ENCODE assay signal across 18 cellular contexts in genomic region chr19:4582980-4583842, GRCh38. TPM values are rescaled to one million over a fixed set of nuclear protein-coding genes. Genes with fewer than 3 reads are reported as not detected.
A peak's percentile ranks its signal among the peaks of the same experiment; 100 is the strongest.
DNase-seq lines count a peak whose midpoint lies in the region; ATAC-seq, FAIRE-seq and TF ChIP-seq lines count a peak whose summit lies in the region.
"Had no signal": no experiment of that assay in that cellular context is flagged by ENCODE, and none has a peak within 500 bp of the region (broad histone marks: within the 10 kb centered on the region; RNA-seq: fewer than 3 reads in every experiment).

No MANE protein-coding gene starts in this region.

- H3K4me2 ChIP-seq in IMR-90 (ENCODE audit: low read depth, low read length), result no peak overlapping the region
- no peak overlapping the region for H3K4me2 ChIP-seq in K562 (ENCODE audit: insufficient read depth, low read length)
- no peak overlapping the region for H3K4me2 ChIP-seq in neuronal stem cell (ENCODE audit: insufficient read depth, low read length, poor library complexity, severe bottlenecking)

- H2AFZ ChIP-seq in IMR-90 (replicated peaks; ENCODE audit: low read length, poor library complexity) (peak overlapping the region; percentile 49), K562 (ENCODE audit: low read depth, low read length) (no peak overlapping the region), neuronal stem cell (ENCODE audit: low read length) (peak overlapping the region; percentile 96)

- H2BK15ac ChIP-seq in IMR-90 (ENCODE audit: low read depth, low read length) (no peak overlapping the region), neuronal stem cell (ENCODE audit: low read length) (peak overlapping the region; percentile 70)

- no peak for TF ChIP-seq EP300 in K562 (IDR thresholded peaks at IDR 0.05; ENCODE audit: low read length)

- ATAC-seq in IMR-90 (ENCODE audit: low read depth) (no peak), K562 (no peak)

- H3K79me2 ChIP-seq in K562 (ENCODE audit: control insufficient read depth, insufficient read depth, low read length), result no peaks in the 10 kb centered on the region

- H3K14ac ChIP-seq in IMR-90 (replicated peaks; ENCODE audit: low read depth, low read length) (no peak overlapping the region), neuronal stem cell (ENCODE audit: low read length) (no peak overlapping the region)

- H3K23ac ChIP-seq in IMR-90 (ENCODE audit: low read depth, low read length) (no peak overlapping the region), neuronal stem cell (ENCODE audit: low read depth, low read length, poor library complexity) (no peak overlapping the region)

- BruUV-seq in IMR-90 (replicated peaks; lab: Mats Ljungman, UMichigan), result no TSS peak
- no TSS peak for BruUV-seq in K562 (replicated peaks; lab: Mats Ljungman, UMichigan)

- peaks cover 64% of the 10 kb centered on the region for H3K27me3 ChIP-seq in IMR-90 (ENCODE audit: control insufficient read depth, insufficient read depth, low read length)
- H3K27me3 ChIP-seq in K562 (ENCODE audit: control insufficient read depth in 2 of 2, insufficient read depth in 2 of 2, low read length in 2 of 2), result no peaks in the 10 kb centered on the region
- peaks cover 0 to 19% (median 5%) of the 10 kb centered on the region in 3 experiments for H3K27me3 ChIP-seq in neuronal stem cell (ENCODE audit: control insufficient read depth in 3 of 3, insufficient read depth in 3 of 3, low read depth in 1 of 3, low read length in 3 of 3)
- H3K27me3 ChIP-seq in tibial artery, result peaks cover 9 to 97% of the 10 kb centered on the region in 2 donors

- H3K27ac ChIP-seq in IMR-90 (ENCODE audit: insufficient read depth, low read length) (no peak overlapping the region), K562 (ENCODE audit: extremely low read depth, low read depth, low read length) (no peak overlapping the region), neuronal stem cell (replicated peaks; ENCODE audit: low read length) (no peak overlapping the region), tibial artery (no peak overlapping the region)
- H3K27ac ChIP-seq: epithelial cell of prostate, uterus had no signal

- no peak overlapping the region for H4K5ac ChIP-seq in IMR-90 (ENCODE audit: low read depth, low read length)

- TF ChIP-seq RAD21 in IMR-90 (IDR thresholded peaks at IDR 0.05; ENCODE audit: low read length) (no peak), K562 (CRISPR knock-in tag; conservative IDR thresholded peaks at IDR 0.05 in 1 of 2, IDR thresholded peaks at IDR 0.05 in 1 of 2) (no peak)

- peaks cover 3% of the 10 kb centered on the region; the same call in 1 of the 2 replicates for H3K4me1 ChIP-seq in IMR-90 (ENCODE audit: control insufficient read depth, insufficient read depth, low read length)
- peaks cover 8 to 46% of the 10 kb centered on the region in 2 experiments; a peak in 3 of 5 replicates for H3K4me1 ChIP-seq in K562 (replicated peaks in 1 of 2; ENCODE audit: control insufficient read depth in 2 of 2, insufficient read depth in 2 of 2, low read length in 2 of 2)
- H3K4me1 ChIP-seq in neuronal stem cell (ENCODE audit: control insufficient read depth in 2 of 2, insufficient read depth in 1 of 2, low read depth in 1 of 2, low read length in 2 of 2), result peaks cover 15 to 20% of the 10 kb centered on the region in 2 donors
- H3K4me1 ChIP-seq in tibial artery, result peaks cover 0 to 27% (median 10%) of the 10 kb centered on the region in 4 donors

- peak overlapping the region; percentile 85 for H2BK12ac ChIP-seq in neuronal stem cell (ENCODE audit: low read length)

- H4K20me1 ChIP-seq in IMR-90 (ENCODE audit: insufficient read depth, low read length) (no peaks in the 10 kb centered on the region; the same call in 1 of the 2 replicates), K562 (replicated peaks; ENCODE audit: control insufficient read depth, insufficient read depth, low read length) (peaks cover 4% of the 10 kb centered on the region)

- no peak overlapping the region for H3K18ac ChIP-seq in IMR-90 (ENCODE audit: low read depth, low read length)
- peak overlapping the region; percentile 38 for H3K18ac ChIP-seq in neuronal stem cell (ENCODE audit: low read length)

- intact Hi-C loops in IMR-90 (cut with micrococcal nuclease) (no loop called here), K562 (cut with micrococcal nuclease) (no loop called here), tibial artery (cut with DNase I; ENCODE audit: low total_unique reads) (no loop called here)

- dilution Hi-C loops in IMR-90 (cut with HindIII; ENCODE audit: low sequenced_read_pairs, unreplicated experiment), result no loop called here

- H3K4ac ChIP-seq in IMR-90 (ENCODE audit: low read depth, low read length) (no peak overlapping the region), neuronal stem cell (ENCODE audit: low read length) (peak overlapping the region; percentile 96)

- H2BK120ac ChIP-seq in IMR-90 (ENCODE audit: low read depth, low read length), result no peak overlapping the region
- peak overlapping the region; percentile 88 for H2BK120ac ChIP-seq in neuronal stem cell (ENCODE audit: low read depth, low read length)

- no peak overlapping the region for H4K8ac ChIP-seq in IMR-90 (ENCODE audit: low read depth in 2 of 2, low read length in 2 of 2)
- no peak overlapping the region for H4K8ac ChIP-seq in neuronal stem cell (ENCODE audit: low read depth, low read length)

- TF ChIP-seq CTCF in IMR-90 (conservative IDR thresholded peaks at IDR 0.05; ENCODE audit: low read depth, low read length) (no peak), K562 (IDR thresholded peaks at IDR 0.05 in 2 of 3, conservative IDR thresholded peaks at IDR 0.05 in 1 of 3; ENCODE audit: insufficient read depth in 2 of 3, low read depth in 1 of 3, low read length in 3 of 3) (no peak), tibial artery (IDR thresholded peaks at IDR 0.05) (no peak)

- H4K91ac ChIP-seq in IMR-90 (ENCODE audit: insufficient read depth, low read depth, low read length) (no peak overlapping the region), neuronal stem cell (ENCODE audit: low read depth, low read length, poor library complexity) (no peak overlapping the region)

- H2AK5ac ChIP-seq in IMR-90 (ENCODE audit: low read depth, low read length) (no peak overlapping the region), neuronal stem cell (ENCODE audit: low read depth, low read length) (peak overlapping the region; percentile 98)

- WGBS in IMR-90 (ENCODE audit: extremely low coverage in 2 of 2, insufficient read length in 1 of 2), 2 experiments, result 51% methylated on average over 8 of the region's 16 CpGs; no CpG with 5 or more reads in 1 of the 2 experiments
- 40% methylated on average over 7 of the region's 16 CpGs for WGBS in K562 (ENCODE audit: insufficient coverage, low coverage, missing lambda C conversion rate)
- WGBS in neuronal stem cell (ENCODE audit: extremely low coverage in 2 of 2, insufficient read length in 2 of 2, insufficient replicate concordance in 1 of 2), 2 donors, result 100% methylated on average over 1 of the region's 16 CpGs; no CpG with 5 or more reads in 1 of the 2 donors

- CTCF ChIA-PET in IMR-90 (lab: Yijun Ruan, JAX), result no interaction called here
- CTCF ChIA-PET in K562 (lab: Yijun Ruan, JAX; ENCODE audit: low intra/inter-chr PET ratio), result no interaction called here

- no peak for TF ChIP-seq POLR2A in IMR-90 (IDR thresholded peaks at IDR 0.05; ENCODE audit: low read depth, low read length)
- no peak for TF ChIP-seq POLR2A in K562 (conservative IDR thresholded peaks at IDR 0.05)

- H3K9ac ChIP-seq in IMR-90 (ENCODE audit: low read depth, low read length) (no peak overlapping the region), K562 (ENCODE audit: insufficient read depth in 1 of 2, low read depth in 2 of 2, low read length in 2 of 2) (no peak overlapping the region), neuronal stem cell (ENCODE audit: low read depth, low read length, poor library complexity) (no peak overlapping the region)

- no peaks in the 10 kb centered on the region for H3K79me1 ChIP-seq in IMR-90 (ENCODE audit: low read depth in 1 of 2, low read length in 2 of 2)
- H3K79me1 ChIP-seq in neuronal stem cell (ENCODE audit: low read depth, low read length), result peaks cover 5% of the 10 kb centered on the region

- POLR2A ChIA-PET in IMR-90 (lab: Charles Lee; ENCODE audit: unreplicated experiment) (no interaction called here), K562 (lab: Yijun Ruan, JAX) (interaction anchor here (0.5 kb wide), 1 partner anchor 14 kb away, joined by 3 read pairs; no protein-coding TSS in a partner anchor)

- H3K9me1 ChIP-seq in IMR-90 (ENCODE audit: insufficient read depth, low read length) (no peaks in the 10 kb centered on the region), K562 (ENCODE audit: control insufficient read depth, insufficient read depth, low read length) (no peaks in the 10 kb centered on the region)

- H2BK20ac ChIP-seq in IMR-90 (ENCODE audit: low read depth, low read length), result no peak overlapping the region

- no peak overlapping the region for H3K56ac ChIP-seq in IMR-90 (ENCODE audit: extremely low read depth, insufficient read depth, low read length)

- H2AK9ac ChIP-seq in IMR-90 (replicated peaks; ENCODE audit: low read depth, low read length, poor library complexity), result no peak overlapping the region

- no peaks in the 10 kb centered on the region for H3K36me3 ChIP-seq in IMR-90 (ENCODE audit: control insufficient read depth, insufficient read depth, low read length)
- H3K36me3 ChIP-seq in K562 (ENCODE audit: control insufficient read depth, insufficient read depth, low read length), result no peaks in the 10 kb centered on the region
- H3K36me3 ChIP-seq in neuronal stem cell (replicated peaks in 1 of 2; ENCODE audit: control insufficient read depth in 2 of 2, insufficient read depth in 2 of 2, low read length in 2 of 2), result peaks cover 0 to 2% of the 10 kb centered on the region in 2 donors
- no peaks in the 10 kb centered on the region for H3K36me3 ChIP-seq in tibial artery
- H3K36me3 ChIP-seq: uterus had no signal

- no peak overlapping the region for H3K4me3 ChIP-seq in IMR-90 (ENCODE audit: insufficient read depth, low read depth, low read length)
- no peak overlapping the region for H3K4me3 ChIP-seq in K562
- H3K4me3 ChIP-seq in neuronal stem cell (ENCODE audit: low read length in 2 of 2), result no peak overlapping the region
- H3K4me3 ChIP-seq in tibial artery, result no peak overlapping the region

- DNase-seq in D341Med (ENCODE audit: low spot score) (peak; percentile 35), IMR-90 (no peak), K562 (ENCODE audit: extremely low read depth in 1 of 4, low spot score in 3 of 4) (no peak), neuronal stem cell (ENCODE audit: low spot score) (no peak), tibial artery (no peak), Kasumi-1 (lab: John Stamatoyannopoulos, UW) (no peak), T1000 (lab: John Stamatoyannopoulos, UW) (no peak)
- DNase-seq: activated CD8-positive, alpha-beta memory T cell treated with anti-CD3 and anti-CD28 coated beads for 24 hours; Karpas-422; NCI-H187 treated with DMSO at 0.1 percent for 48 hours; SIG-M5; stimulated activated CD4-positive, alpha-beta T cell treated with anti-CD3 and anti-CD28 coated beads, Interleukin-4, amount 100 ng/mL, for 24 hours; uterus had no signal

- in situ Hi-C loops in IMR-90 (cut with MboI; ENCODE audit: low sequenced_read_pairs), result no loop called here
- in situ Hi-C loops in K562 (cut with MboI), result no loop called here

- no peaks in the 10 kb centered on the region for H3K9me3 ChIP-seq in IMR-90 (ENCODE audit: control insufficient read depth, insufficient read depth, low read length)
- H3K9me3 ChIP-seq in K562 (replicated peaks; ENCODE audit: control insufficient read depth, insufficient read depth, low read depth, low read length), result no peaks in the 10 kb centered on the region
- no peaks in the 10 kb centered on the region for H3K9me3 ChIP-seq in neuronal stem cell (replicated peaks in 1 of 2; ENCODE audit: control insufficient read depth in 2 of 2, insufficient read depth in 1 of 2, low read depth in 1 of 2, low read length in 2 of 2)
- H3K9me3 ChIP-seq in tibial artery, result no peaks in the 10 kb centered on the region
- H3K9me3 ChIP-seq: uterus had no signal

- no peak for FAIRE-seq in K562 (lab: Jason Lieb, UNC)
- FAIRE-seq: GM18507, TTC549 had no signal

- H2BK5ac ChIP-seq in IMR-90 (ENCODE audit: low read depth, low read length, poor library complexity, severe bottlenecking) (no peak overlapping the region), neuronal stem cell (ENCODE audit: low read length) (peak overlapping the region; percentile 83)

RNA-seq across cellular contexts. Expression of gene SEMA6B, which starts 23.7 kb away (rescaled TPM):
- total RNA-seq in IMR-90 (2012; rRNA removed), result 0.18 and 0.28 TPM in 2 replicates
- 0.72 and 0.73 TPM in 2 replicates for polyA plus RNA-seq in IMR-90 (2012; rRNA removed)
- 0.63 and 1.6 TPM in 2 replicates for polyA plus RNA-seq in IMR-90 (2012; cell fraction: cytosol; rRNA removed)
- polyA plus RNA-seq in IMR-90 (2012; cell fraction: nucleus; rRNA removed; ENCODE audit: low replicate concordance), result 0.31 and 0.55 TPM in 2 replicates
- 3.4 and 12.9 TPM in 2 replicates for total RNA-seq in K562 (2011; cell fraction: chromatin; rRNA removed; ENCODE audit: low replicate concordance)
- 12.9 and 13.2 TPM in 2 replicates for total RNA-seq in K562 (2011; cell fraction: nucleolus; rRNA removed)
- 9.3 and 10.5 TPM in 2 replicates for total RNA-seq in K562 (2011; cell fraction: nucleoplasm; rRNA removed)
- 2.5 and 2.7 TPM in 2 replicates for total RNA-seq in K562 (2014; rRNA removed)
- total RNA-seq in K562 (2014; rRNA removed; fragmentation: Illumina TruSeq; extraction: Trizol), result 0.57 and 0.65 TPM in 2 replicates
- total RNA-seq in K562 (2015; rRNA removed; fragmentation: Illumina TruSeq; extraction: Trizol), result 0.83 and 1.1 TPM in 2 replicates
- 3.7 and 4.6 TPM in 2 replicates for total RNA-seq in K562 (2021)
- 2.6 and 4.9 TPM in 2 replicates for polyA plus RNA-seq in K562 (2011; rRNA removed)
- 6.8 and 8.8 TPM in 2 replicates for polyA plus RNA-seq in K562 (2011; cell fraction: cytosol; rRNA removed)
- 7.2 and 8.1 TPM in 2 replicates for polyA plus RNA-seq in K562 (2011; cell fraction: nucleus; rRNA removed)
- 1.3 and 1.6 TPM in 2 replicates for polyA plus RNA-seq in K562 (2012)
- polyA plus RNA-seq in K562 (2014; fragmentation: Illumina TruSeq; extraction: Trizol), result 1.4 and 2.7 TPM in 2 replicates
- not detected for polyA plus RNA-seq in K562 (2014; fragmentation: Nextera tagmentation; extraction: Ambion mirVana)
- 1.7 and 3.8 TPM in 2 replicates for polyA plus RNA-seq in K562 (2014; rRNA removed)
- polyA minus RNA-seq in K562 (2011; rRNA and poly(A)+ RNA removed), result 5.1 and 7.6 TPM in 2 replicates
- 9.4 and 13.2 TPM in 2 replicates for polyA minus RNA-seq in K562 (2011; cell fraction: cytosol; rRNA and poly(A)+ RNA removed)
- 4.4 and 7.0 TPM in 2 replicates for polyA minus RNA-seq in K562 (2011; cell fraction: nucleus; rRNA and poly(A)+ RNA removed)
- polyA plus RNA-seq in neuronal stem cell (2013, experiment 1 of 2), result 42.5 TPM
- polyA plus RNA-seq in neuronal stem cell (2013, experiment 2 of 2), result 43.0 TPM
- total RNA-seq: CD4-positive, CD25-positive, alpha-beta regulatory T cell had no signal
- polyA plus RNA-seq: CD4-positive, CD25-positive, alpha-beta regulatory T cell had no signal

RNA-seq across cellular contexts. Expression of gene LRG1, which starts 43.4 kb away (rescaled TPM):
- total RNA-seq in IMR-90 (2012; rRNA removed) (not detected in 2 replicates), K562 (2014; rRNA removed) (8.4 and 10.6 TPM in 2 replicates), K562 (2014; rRNA removed; fragmentation: Illumina TruSeq; extraction: Trizol) (3.8 and 4.6 TPM in 2 replicates), K562 (2015; rRNA removed; fragmentation: Illumina TruSeq; extraction: Trizol) (9.4 and 9.5 TPM in 2 replicates), K562 (2021) (11.5 and 11.7 TPM in 2 replicates)
- polyA plus RNA-seq in IMR-90 (2012; rRNA removed) (0.03 TPM in 1 of 2 replicates, not detected in the other), K562 (2011; rRNA removed) (10.9 and 11.9 TPM in 2 replicates), K562 (2014; fragmentation: Illumina TruSeq; extraction: Trizol) (8.7 and 12.6 TPM in 2 replicates), K562 (2014; fragmentation: Nextera tagmentation; extraction: Ambion mirVana) (1 to 10 TPM; 1.5 to 5.1 TPM), K562 (2014; rRNA removed) (11.9 and 12.3 TPM in 2 replicates)
- polyA plus RNA-seq in IMR-90 (2012; cell fraction: cytosol; rRNA removed), result 0.01 and 0.07 TPM in 2 replicates
- polyA plus RNA-seq in IMR-90 (2012; cell fraction: nucleus; rRNA removed; ENCODE audit: low replicate concordance), result not detected in 2 replicates
- 5.0 and 14.6 TPM in 2 replicates for total RNA-seq in K562 (2011; cell fraction: chromatin; rRNA removed; ENCODE audit: low replicate concordance)
- 18.2 and 23.3 TPM in 2 replicates for total RNA-seq in K562 (2011; cell fraction: nucleolus; rRNA removed)
- total RNA-seq in K562 (2011; cell fraction: nucleoplasm; rRNA removed), result 12.4 and 14.4 TPM in 2 replicates
- 15.4 and 23.9 TPM in 2 replicates for polyA plus RNA-seq in K562 (2011; cell fraction: cytosol; rRNA removed)
- 2.7 and 3.4 TPM in 2 replicates for polyA plus RNA-seq in K562 (2011; cell fraction: nucleus; rRNA removed)
- 9.0 and 20.7 TPM in 2 replicates for polyA plus RNA-seq in K562 (2012)
- 3.2 and 3.6 TPM in 2 replicates for polyA minus RNA-seq in K562 (2011; rRNA and poly(A)+ RNA removed)
- polyA minus RNA-seq in K562 (2011; cell fraction: cytosol; rRNA and poly(A)+ RNA removed), result 6.2 and 7.6 TPM in 2 replicates
- 1.2 and 2.6 TPM in 2 replicates for polyA minus RNA-seq in K562 (2011; cell fraction: nucleus; rRNA and poly(A)+ RNA removed)
- not detected for polyA plus RNA-seq in neuronal stem cell (2013, experiment 1 of 2)
- 0.01 TPM for polyA plus RNA-seq in neuronal stem cell (2013, experiment 2 of 2)
- total RNA-seq: activated naive CD8-positive, alpha-beta T cell treated with anti-CD3 and anti-CD28 coated beads, Interleukin-2, amount 10 ng/mL, durations not matched to agents 7 days and 5 days had no signal

RNA-seq across cellular contexts. Expression of gene PLIN5, which starts 48.2 kb away (rescaled TPM):
- not detected in 2 replicates for total RNA-seq in IMR-90 (2012; rRNA removed)
- polyA plus RNA-seq in IMR-90 (2012; rRNA removed), result not detected in 2 replicates
- 0.03 and 0.05 TPM in 2 replicates for polyA plus RNA-seq in IMR-90 (2012; cell fraction: cytosol; rRNA removed)
- 0.36 and 0.41 TPM in 2 replicates for polyA plus RNA-seq in IMR-90 (2012; cell fraction: nucleus; rRNA removed; ENCODE audit: low replicate concordance)
- 8.0 and 24.6 TPM in 2 replicates for total RNA-seq in K562 (2011; cell fraction: chromatin; rRNA removed; ENCODE audit: low replicate concordance)
- total RNA-seq in K562 (2011; cell fraction: nucleolus; rRNA removed), result 11.3 and 12.8 TPM in 2 replicates
- total RNA-seq in K562 (2011; cell fraction: nucleoplasm; rRNA removed), result 10.8 and 12.9 TPM in 2 replicates
- 0.50 and 0.86 TPM in 2 replicates for total RNA-seq in K562 (2014; rRNA removed)
- 0.15 and 0.26 TPM in 2 replicates for total RNA-seq in K562 (2014; rRNA removed; fragmentation: Illumina TruSeq; extraction: Trizol)
- total RNA-seq in K562 (2015; rRNA removed; fragmentation: Illumina TruSeq; extraction: Trizol), result 0.07 TPM in 1 of 2 replicates, not detected in the other
- 1.3 TPM in 2 replicates for total RNA-seq in K562 (2021)
- polyA plus RNA-seq in K562 (2011; rRNA removed), result 1.3 and 1.6 TPM in 2 replicates
- 1.0 and 1.3 TPM in 2 replicates for polyA plus RNA-seq in K562 (2011; cell fraction: cytosol; rRNA removed)
- polyA plus RNA-seq in K562 (2011; cell fraction: nucleus; rRNA removed), result 3.6 and 9.2 TPM in 2 replicates
- polyA plus RNA-seq in K562 (2012), result 0.50 and 0.51 TPM in 2 replicates
- 0.54 and 0.62 TPM in 2 replicates for polyA plus RNA-seq in K562 (2014; fragmentation: Illumina TruSeq; extraction: Trizol)
- polyA plus RNA-seq in K562 (2014; fragmentation: Nextera tagmentation; extraction: Ambion mirVana), result under 1 TPM; 0.04 TPM
- polyA plus RNA-seq in K562 (2014; rRNA removed), result 0.85 and 0.94 TPM in 2 replicates
- 0.81 and 1.5 TPM in 2 replicates for polyA minus RNA-seq in K562 (2011; rRNA and poly(A)+ RNA removed)
- 0.95 TPM in 1 of 2 replicates, not detected in the other for polyA minus RNA-seq in K562 (2011; cell fraction: cytosol; rRNA and poly(A)+ RNA removed)
- 2.0 and 2.8 TPM in 2 replicates for polyA minus RNA-seq in K562 (2011; cell fraction: nucleus; rRNA and poly(A)+ RNA removed)
- polyA plus RNA-seq in neuronal stem cell (2013, experiment 1 of 2), result 2.9 TPM
- 2.9 TPM for polyA plus RNA-seq in neuronal stem cell (2013, experiment 2 of 2)
- total RNA-seq: CD4-positive, CD25-positive, alpha-beta regulatory T cell had no signal

RNA-seq across cellular contexts. Expression of gene TNFAIP8L1, which starts 56.1 kb away (rescaled TPM):
- total RNA-seq in IMR-90 (2012; rRNA removed), result 2.5 and 3.1 TPM in 2 replicates
- 6.0 TPM in 2 replicates for polyA plus RNA-seq in IMR-90 (2012; rRNA removed)
- polyA plus RNA-seq in IMR-90 (2012; cell fraction: cytosol; rRNA removed), result 5.1 and 7.1 TPM in 2 replicates
- polyA plus RNA-seq in IMR-90 (2012; cell fraction: nucleus; rRNA removed; ENCODE audit: low replicate concordance), result 2.3 and 2.9 TPM in 2 replicates
- 10.7 and 24.6 TPM in 2 replicates for total RNA-seq in K562 (2011; cell fraction: chromatin; rRNA removed; ENCODE audit: low replicate concordance)
- total RNA-seq in K562 (2011; cell fraction: nucleolus; rRNA removed), result 13.8 and 17.5 TPM in 2 replicates
- total RNA-seq in K562 (2011; cell fraction: nucleoplasm; rRNA removed), result 10.7 and 12.8 TPM in 2 replicates
- total RNA-seq in K562 (2014; rRNA removed), result 4.0 and 4.4 TPM in 2 replicates
- total RNA-seq in K562 (2014; rRNA removed; fragmentation: Illumina TruSeq; extraction: Trizol), result 4.3 and 4.6 TPM in 2 replicates
- 4.9 and 5.4 TPM in 2 replicates for total RNA-seq in K562 (2015; rRNA removed; fragmentation: Illumina TruSeq; extraction: Trizol)
- total RNA-seq in K562 (2021), result 6.5 and 9.3 TPM in 2 replicates
- 5.7 and 8.0 TPM in 2 replicates for polyA plus RNA-seq in K562 (2011; rRNA removed)
- 8.2 and 15.6 TPM in 2 replicates for polyA plus RNA-seq in K562 (2011; cell fraction: cytosol; rRNA removed)
- 3.0 and 4.8 TPM in 2 replicates for polyA plus RNA-seq in K562 (2011; cell fraction: nucleus; rRNA removed)
- 7.6 and 10.7 TPM in 2 replicates for polyA plus RNA-seq in K562 (2012)
- polyA plus RNA-seq in K562 (2014; fragmentation: Illumina TruSeq; extraction: Trizol), result 6.6 and 7.3 TPM in 2 replicates
- 1 to 10 TPM in 1 of 2 experiments, under 1 TPM in 1; 0.69 to 1.0 TPM for polyA plus RNA-seq in K562 (2014; fragmentation: Nextera tagmentation; extraction: Ambion mirVana)
- 6.8 and 7.3 TPM in 2 replicates for polyA plus RNA-seq in K562 (2014; rRNA removed)
- polyA minus RNA-seq in K562 (2011; rRNA and poly(A)+ RNA removed), result 4.5 and 8.6 TPM in 2 replicates
- 4.7 and 6.4 TPM in 2 replicates for polyA minus RNA-seq in K562 (2011; cell fraction: cytosol; rRNA and poly(A)+ RNA removed)
- 3.0 and 4.6 TPM in 2 replicates for polyA minus RNA-seq in K562 (2011; cell fraction: nucleus; rRNA and poly(A)+ RNA removed)
- 15.5 TPM for polyA plus RNA-seq in neuronal stem cell (2013, experiment 1 of 2)
- 15.7 TPM for polyA plus RNA-seq in neuronal stem cell (2013, experiment 2 of 2)
